Comparison of ENCODE assay signal across 22 cellular contexts in the genomic region with DNA sequence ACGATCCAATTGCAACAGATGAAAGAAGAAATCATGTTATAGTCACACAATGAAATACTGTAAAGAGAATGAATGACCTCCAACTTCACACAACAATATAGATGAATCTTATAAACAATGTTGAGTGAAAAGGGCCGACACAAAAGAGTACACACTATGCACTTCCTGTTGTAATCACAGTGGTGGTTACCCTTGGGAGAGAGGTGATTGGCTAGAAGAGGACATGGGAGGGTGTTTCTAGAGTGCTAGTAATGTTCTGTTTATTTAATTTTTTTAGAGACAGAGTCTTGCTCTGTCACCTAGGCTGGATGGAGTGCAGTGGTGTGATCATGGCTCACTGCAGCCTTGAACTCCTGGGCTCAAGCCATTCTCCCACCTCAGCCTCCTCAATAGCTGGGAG.
"Had no signal": no experiment of that assay in that cellular context is flagged by ENCODE, and none has a peak within 500 bp of the region (broad histone marks: within the 10 kb centered on the region; RNA-seq: fewer than 3 reads in every experiment).

No MANE protein-coding gene starts in this region.

- H3K4me1 ChIP-seq: breast epithelium, heart left ventricle, right lobe of liver, vagina had no signal

- ATAC-seq: activated T-cell treated with anti-CD3 and anti-CD28 coated beads, Interleukin-2, amount 50 U/mL, for 72 hours; heart left ventricle; left colon; right lobe of liver; stimulated activated memory B cell treated with anti-CD40 and anti-IgM and Interleukin-4, amounts not matched to agents 10 μg/mL and 1 μg/mL and 100 μg/mL, for 72 hours had no signal

- H3K27ac Mint-ChIP-seq: activated naive CD8-positive, alpha-beta T cell treated with anti-CD3 and anti-CD28 coated beads for 36 hours; activated T-cell treated with anti-CD3 and anti-CD28 coated beads, Interleukin-2, amount 50 U/mL, for 72 hours; endodermal cell; memory B cell; stimulated activated memory B cell treated with anti-CD40 and anti-IgM and Interleukin-4, amounts not matched to agents 10 μg/mL and 1 μg/mL and 100 μg/mL, for 72 hours; type B pancreatic cell had no signal

- H3K4me3 ChIP-seq: breast epithelium, coronary artery, heart left ventricle, right lobe of liver, skin epidermis, thoracic aorta, vagina had no signal

- H3K27me3 Mint-ChIP-seq: activated naive CD8-positive, alpha-beta T cell treated with anti-CD3 and anti-CD28 coated beads for 36 hours; memory B cell; stimulated activated memory B cell treated with anti-CD40 and anti-IgM and Interleukin-4, amounts not matched to agents 10 μg/mL and 1 μg/mL and 100 μg/mL, for 72 hours; type B pancreatic cell had no signal

- H3K9me3 ChIP-seq: breast epithelium, heart left ventricle, right lobe of liver, thoracic aorta, vagina had no signal

- H3K9me3 Mint-ChIP-seq: activated naive CD8-positive, alpha-beta T cell treated with anti-CD3 and anti-CD28 coated beads for 36 hours; activated T-cell treated with anti-CD3 and anti-CD28 coated beads, Interleukin-2, amount 50 U/mL, for 72 hours; endodermal cell; memory B cell; stimulated activated memory B cell treated with anti-CD40 and anti-IgM and Interleukin-4, amounts not matched to agents 10 μg/mL and 1 μg/mL and 100 μg/mL, for 72 hours; type B pancreatic cell had no signal

- H3K27ac ChIP-seq: breast epithelium, coronary artery, epithelial cell of prostate, heart left ventricle, right lobe of liver, skin epidermis, thoracic aorta, vagina had no signal

- H3K27me3 ChIP-seq: breast epithelium, heart left ventricle, right lobe of liver, vagina had no signal

- H3K4me1 Mint-ChIP-seq: activated naive CD8-positive, alpha-beta T cell treated with anti-CD3 and anti-CD28 coated beads for 36 hours; endodermal cell; memory B cell; stimulated activated memory B cell treated with anti-CD40 and anti-IgM and Interleukin-4, amounts not matched to agents 10 μg/mL and 1 μg/mL and 100 μg/mL, for 72 hours had no signal

- H3K4me3 Mint-ChIP-seq: activated naive CD8-positive, alpha-beta T cell treated with anti-CD3 and anti-CD28 coated beads for 36 hours; activated T-cell treated with anti-CD3 and anti-CD28 coated beads, Interleukin-2, amount 50 U/mL, for 72 hours; endodermal cell; memory B cell; stimulated activated memory B cell treated with anti-CD40 and anti-IgM and Interleukin-4, amounts not matched to agents 10 μg/mL and 1 μg/mL and 100 μg/mL, for 72 hours; type B pancreatic cell had no signal

- DNase-seq: activated CD4-positive, alpha-beta T cell treated with anti-CD3 and anti-CD28 coated beads for 1 hour; activated CD4-positive, alpha-beta T cell treated with anti-CD3 and anti-CD28 coated beads, Interleukin-2, amount 50 U/mL, for 1 hour; activated CD8-positive, alpha-beta memory T cell treated with anti-CD3 and anti-CD28 coated beads for 24 hours; activated effector memory CD4-positive, alpha-beta T cell treated with Interleukin-2 at 50 U/mL for 16 hours; activated naive CD8-positive, alpha-beta T cell treated with anti-CD3 and anti-CD28 coated beads for 36 hours; activated T-cell treated with anti-CD3 and anti-CD28 coated beads, Interleukin-2, amount 50 U/mL, for 72 hours; cerebellar nuclear complex; endodermal cell; heart left ventricle; left colon; posterior cingulate gyrus; right lobe of liver; T-helper 9 cell had no signal
